ENCODE assay signal across 7 cellular contexts in the genomic region with DNA sequence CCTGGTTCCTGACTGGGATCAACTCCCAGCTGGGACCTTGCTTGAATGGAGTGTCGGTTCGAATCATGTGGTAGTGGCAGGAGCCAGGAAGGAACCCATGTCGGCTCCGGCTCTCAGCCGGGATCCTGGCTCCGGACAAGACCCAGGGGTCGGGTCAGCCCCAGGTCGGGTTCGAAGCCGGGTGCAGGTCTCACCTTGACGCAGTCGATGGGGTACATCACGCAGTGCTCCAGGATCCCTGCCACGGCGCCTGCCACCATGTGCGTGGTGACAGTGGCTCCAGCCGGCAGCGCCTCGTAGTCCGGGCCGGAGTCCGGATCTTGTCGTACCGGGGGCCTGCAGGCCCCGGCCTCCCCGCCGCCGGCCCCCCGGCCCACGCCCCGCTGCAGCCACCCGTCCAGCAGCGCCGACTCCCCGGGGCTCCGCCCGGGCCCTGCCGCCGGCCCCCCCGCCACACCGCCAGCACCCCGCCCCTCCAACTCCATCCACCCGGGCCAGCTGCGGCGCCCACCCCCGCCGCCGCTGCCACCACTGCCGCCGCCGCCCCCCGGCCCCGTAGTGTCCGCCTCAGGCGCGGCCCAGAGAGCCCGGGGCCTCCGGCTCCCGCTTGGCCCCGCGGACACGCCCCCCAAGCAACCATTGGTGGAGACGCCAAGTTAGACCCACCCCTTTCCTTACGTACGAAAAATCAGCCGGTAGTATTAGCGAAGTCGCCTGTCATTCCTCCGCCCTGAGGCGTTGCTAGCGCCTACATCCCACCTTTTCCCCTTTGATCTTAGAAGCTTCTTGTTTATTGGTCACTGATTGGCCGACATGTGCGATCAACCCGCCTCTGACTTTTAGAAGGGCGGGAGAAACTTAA. TPM values are rescaled to one million over a fixed set of nuclear protein-coding genes. Genes with fewer than 3 reads are reported as not detected.
DNase-seq lines count a peak whose midpoint lies in the region; ATAC-seq lines count a peak whose summit lies in the region.

Gene SLC25A28, minus strand, starts transcription at position 589 of the 862 bp plus-strand sequence. Its CDS starts 104 bp downstream, at position 485.

- peak; percentile 95 to 97 for DNase-seq in NCI-H524 (lab: John Stamatoyannopoulos, UW)
- DNase-seq in activated CD4-positive, alpha-beta T cell treated with anti-CD3 and anti-CD28 coated beads, Interleukin-2, amount 10 ng/mL, durations not matched to agents 7 days and 5 days, result peak; percentile 41
- peak; percentile 100 for DNase-seq in dedifferentiated amniotic fluid mesenchymal stem cell (ENCODE audit: extremely low spot score)
- peak; percentile 100 for DNase-seq in left kidney (ENCODE audit: low read depth, low spot score)
- DNase-seq in stimulated activated CD4-positive, alpha-beta T cell treated with anti-CD3 and anti-CD28 coated beads, Interleukin-2, amount 100 ng/mL, for 24 hours, result peak; percentile 91 to 93

- peaks cover 52% of the 10 kb centered on the region for H3K4me1 Mint-ChIP-seq in activated CD4-positive, alpha-beta T cell treated with anti-CD3 and anti-CD28 coated beads, Interleukin-2, amount 10 ng/mL, durations not matched to agents 7 days and 5 days

- peak within 1 kb of the TSS; percentile 96 for H3K27ac Mint-ChIP-seq in activated CD4-positive, alpha-beta T cell treated with anti-CD3 and anti-CD28 coated beads, Interleukin-2, amount 10 ng/mL, durations not matched to agents 7 days and 5 days

- H3K4me3 Mint-ChIP-seq in activated CD4-positive, alpha-beta T cell treated with anti-CD3 and anti-CD28 coated beads, Interleukin-2, amount 10 ng/mL, durations not matched to agents 7 days and 5 days, result peak within 1 kb of the TSS; percentile 84

- POLR2A ChIA-PET in activated CD4-positive, alpha-beta T cell treated with anti-CD3 and anti-CD28 coated beads, Interleukin-2, amount 10 ng/mL, durations not matched to agents 7 days and 5 days (lab: Charles Lee), result interaction anchor here (1.0 kb wide), 1 partner anchor 39 kb away, joined by 3 read pairs; the partner anchor contains the start of gene ENTPD7

- CTCF ChIA-PET in activated CD4-positive, alpha-beta T cell treated with anti-CD3 and anti-CD28 coated beads, Interleukin-2, amount 10 ng/mL, durations not matched to agents 7 days and 5 days (lab: Charles Lee), result interaction anchor here (1.0 to 1.1 kb wide), 2 partner anchors 8 to 17 kb away, joined by 3 read pairs; no protein-coding TSS in a partner anchor

- no peaks in the 10 kb centered on the region for H3K9me3 Mint-ChIP-seq in activated CD4-positive, alpha-beta T cell treated with anti-CD3 and anti-CD28 coated beads, Interleukin-2, amount 10 ng/mL, durations not matched to agents 7 days and 5 days

- H3K36me3 Mint-ChIP-seq in activated CD4-positive, alpha-beta T cell treated with anti-CD3 and anti-CD28 coated beads, Interleukin-2, amount 10 ng/mL, durations not matched to agents 7 days and 5 days (ENCODE audit: low read depth), result peaks cover 21% of the 10 kb centered on the region

- no peaks in the 10 kb centered on the region for H3K27me3 Mint-ChIP-seq in activated CD4-positive, alpha-beta T cell treated with anti-CD3 and anti-CD28 coated beads, Interleukin-2, amount 10 ng/mL, durations not matched to agents 7 days and 5 days

- ATAC-seq in GM18511 (IDR thresholded peaks at IDR 0.05; ENCODE audit: unreplicated experiment), result peak; percentile 81
- peak; percentile 76 for ATAC-seq in HG03342 (IDR thresholded peaks at IDR 0.05; ENCODE audit: unreplicated experiment)

RNA-seq across cellular contexts. Expression of gene SLC25A28, which starts in this region (rescaled TPM):
- 10 to 100 TPM; 65.5 to 69.1 TPM for total RNA-seq in activated CD4-positive, alpha-beta T cell treated with anti-CD3 and anti-CD28 coated beads, Interleukin-2, amount 10 ng/mL, durations not matched to agents 7 days and 5 days

Comparison
In these comparisons a context has a peak if more than half of its experiments do, and no peak if none do; other contexts are left out.
1. Peak in every context shown above with its lines: DNase-seq and ATAC-seq.
2. DNase-seq: peak in every context shown above with its lines; median percentile 100 in dedifferentiated amniotic fluid mesenchymal stem cell; 100 in left kidney; 96 in NCI-H524; 92 in stimulated activated CD4-positive, alpha-beta T cell treated with anti-CD3 and anti-CD28 coated beads, Interleukin-2, amount 100 ng/mL, for 24 hours; 41 in activated CD4-positive, alpha-beta T cell treated with anti-CD3 and anti-CD28 coated beads, Interleukin-2, amount 10 ng/mL, durations not matched to agents 7 days and 5 days.